26 cellular contexts compared by ENCODE assay signal in the genomic region with DNA sequence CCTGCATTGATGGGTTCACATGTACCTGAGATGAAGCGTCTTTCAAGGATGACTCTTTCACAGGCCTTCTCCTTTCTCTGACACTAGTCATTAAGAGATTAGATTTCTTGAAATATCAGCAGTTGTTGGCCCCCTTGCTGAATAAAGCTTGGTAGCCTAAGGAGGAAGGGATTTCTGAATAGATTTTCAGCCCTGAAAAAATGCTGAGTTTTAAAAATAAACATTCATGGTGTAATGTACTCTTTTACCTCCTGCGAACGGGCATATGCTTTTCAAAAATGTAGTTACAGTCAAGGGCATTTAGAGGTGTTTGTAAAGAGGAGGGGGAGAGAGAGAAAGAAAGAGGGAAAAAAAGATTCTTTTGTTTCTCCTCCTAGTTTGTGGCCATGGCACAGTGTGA.
"Had no signal": no experiment of that assay in that cellular context is flagged by ENCODE, and none has a peak within 500 bp of the region (broad histone marks: within the 10 kb centered on the region; RNA-seq: fewer than 3 reads in every experiment).

No MANE protein-coding gene starts in this region.

- H3K27me3 Mint-ChIP-seq: memory B cell, naive B cell, type B pancreatic cell had no signal

- H3K4me1 ChIP-seq: psoas muscle, testis, tibial artery had no signal

- H3K36me3 Mint-ChIP-seq: memory B cell; naive B cell; natural killer cell treated with Interleukin-12 subunit alpha and Interleukin-12 subunit beta and Interleukin-15 and Interleukin-18, amount 100 ng/mL, for 72 hours; stimulated activated effector memory CD8-positive, alpha-beta T cell treated with anti-CD3 and anti-CD28 coated beads, Interleukin-12 subunit alpha, Interleukin-12 subunit beta, amount 100 ng/mL, for 72 hours had no signal

- H3K9me3 Mint-ChIP-seq: naive B cell; natural killer cell treated with Interleukin-12 subunit alpha and Interleukin-12 subunit beta and Interleukin-15 and Interleukin-18, amount 100 ng/mL, for 72 hours; type B pancreatic cell had no signal

- FAIRE-seq: endometrium, frontal cortex, keratinocyte had no signal

- DNase-seq: dermis blood vessel endothelial cell; effector memory CD4-positive, alpha-beta T cell; left ventricle myocardium superior; mucosa of descending colon; naive B cell; occipital lobe; ovary; posterior cingulate gyrus; psoas muscle; right cardiac atrium; sigmoid colon; stimulated activated CD4-positive, alpha-beta T cell treated with anti-CD3 and anti-CD28 coated beads, Interleukin-2, amount 100 ng/mL, for 24 hours; stimulated activated CD4-positive, alpha-beta T cell treated with anti-CD3 and anti-CD28 coated beads, Interleukin-4, amount 100 ng/mL, for 24 hours; stimulated activated naive CD8-positive, alpha-beta T cell treated with anti-CD3 and anti-CD28 coated beads, Interleukin-15, Interleukin-2, amounts not matched to agents 100 U/mL and 50 U/mL, for 24 hours; substantia nigra; testis; tibial artery had no signal

- H3K36me3 ChIP-seq: ovary, sigmoid colon, tibial artery had no signal

- H3K4me1 Mint-ChIP-seq: memory B cell; naive B cell; stimulated activated effector memory CD8-positive, alpha-beta T cell treated with anti-CD3 and anti-CD28 coated beads, Interleukin-12 subunit alpha, Interleukin-12 subunit beta, amount 100 ng/mL, for 72 hours had no signal

- H3K4me3 ChIP-seq: coronary artery, lung, mucosa of descending colon, ovary, psoas muscle, sigmoid colon, testis, tibial artery had no signal

- H3K27me3 ChIP-seq: ovary, sigmoid colon, testis, tibial artery had no signal

- H3K9me3 ChIP-seq: mucosa of descending colon, ovary, psoas muscle, sigmoid colon, testis, tibial artery had no signal

- H3K27ac Mint-ChIP-seq: memory B cell; naive B cell; natural killer cell treated with Interleukin-12 subunit alpha and Interleukin-12 subunit beta and Interleukin-15 and Interleukin-18, amount 100 ng/mL, for 72 hours; stimulated activated effector memory CD8-positive, alpha-beta T cell treated with anti-CD3 and anti-CD28 coated beads, Interleukin-12 subunit alpha, Interleukin-12 subunit beta, amount 100 ng/mL, for 72 hours; type B pancreatic cell had no signal

- ATAC-seq: left ventricle myocardium superior; mucosa of descending colon; natural killer cell treated with Interleukin-12 subunit alpha and Interleukin-12 subunit beta and Interleukin-15 and Interleukin-18, amount 100 ng/mL, for 72 hours; psoas muscle; right cardiac atrium; stimulated activated effector memory CD8-positive, alpha-beta T cell treated with anti-CD3 and anti-CD28 coated beads, Interleukin-12 subunit alpha, Interleukin-12 subunit beta, amount 100 ng/mL, for 72 hours; stimulated activated naive CD8-positive, alpha-beta T cell treated with anti-CD3 and anti-CD28 coated beads, Interleukin-15, Interleukin-2, amounts not matched to agents 100 U/mL and 50 U/mL, for 24 hours had no signal

- H3K27ac ChIP-seq: coronary artery, ovary, psoas muscle, sigmoid colon, testis, tibial artery had no signal

- H3K4me3 Mint-ChIP-seq: memory B cell; naive B cell; natural killer cell treated with Interleukin-12 subunit alpha and Interleukin-12 subunit beta and Interleukin-15 and Interleukin-18, amount 100 ng/mL, for 72 hours; stimulated activated effector memory CD8-positive, alpha-beta T cell treated with anti-CD3 and anti-CD28 coated beads, Interleukin-12 subunit alpha, Interleukin-12 subunit beta, amount 100 ng/mL, for 72 hours; type B pancreatic cell had no signal
